8 cellular contexts compared by ENCODE assay signal in genomic region chr11:68460741-68461283, GRCh38. TPM values are rescaled to one million over a fixed set of nuclear protein-coding genes. Genes with fewer than 3 reads are reported as not detected.
DNase-seq lines count a peak whose midpoint lies in the region; ATAC-seq and TF ChIP-seq lines count a peak whose summit lies in the region.

A gene with protein sequence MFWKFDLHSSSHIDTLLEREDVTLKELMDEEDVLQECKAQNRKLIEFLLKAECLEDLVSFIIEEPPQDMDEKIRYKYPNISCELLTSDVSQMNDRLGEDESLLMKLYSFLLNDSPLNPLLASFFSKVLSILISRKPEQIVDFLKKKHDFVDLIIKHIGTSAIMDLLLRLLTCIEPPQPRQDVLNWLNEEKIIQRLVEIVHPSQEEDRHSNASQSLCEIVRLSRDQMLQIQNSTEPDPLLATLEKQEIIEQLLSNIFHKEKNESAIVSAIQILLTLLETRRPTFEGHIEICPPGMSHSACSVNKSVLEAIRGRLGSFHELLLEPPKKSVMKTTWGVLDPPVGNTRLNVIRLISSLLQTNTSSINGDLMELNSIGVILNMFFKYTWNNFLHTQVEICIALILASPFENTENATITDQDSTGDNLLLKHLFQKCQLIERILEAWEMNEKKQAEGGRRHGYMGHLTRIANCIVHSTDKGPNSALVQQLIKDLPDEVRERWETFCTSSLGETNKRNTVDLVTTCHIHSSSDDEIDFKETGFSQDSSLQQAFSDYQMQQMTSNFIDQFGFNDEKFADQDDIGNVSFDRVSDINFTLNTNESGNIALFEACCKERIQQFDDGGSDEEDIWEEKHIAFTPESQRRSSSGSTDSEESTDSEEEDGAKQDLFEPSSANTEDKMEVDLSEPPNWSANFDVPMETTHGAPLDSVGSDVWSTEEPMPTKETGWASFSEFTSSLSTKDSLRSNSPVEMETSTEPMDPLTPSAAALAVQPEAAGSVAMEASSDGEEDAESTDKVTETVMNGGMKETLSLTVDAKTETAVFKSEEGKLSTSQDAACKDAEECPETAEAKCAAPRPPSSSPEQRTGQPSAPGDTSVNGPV (plus strand): TSS chr11:68460752. CDS start chr11:68537665, 76,913 bp downstream.

- H3K4me3 ChIP-seq in brain microvascular endothelial cell (ENCODE audit: low read depth, low read length) (peak within 1 kb of the TSS; percentile 82), kidney epithelial cell (ENCODE audit: low read depth, low read length) (peak within 1 kb of the TSS; percentile 62)

- peak within 1 kb of the TSS; percentile 95 to 99 (median 97) for H3K27ac Mint-ChIP-seq in CD14-positive monocyte
- peak within 1 kb of the TSS; percentile 94 to 100 for H3K27ac Mint-ChIP-seq in stimulated activated naive CD8-positive, alpha-beta T cell treated with anti-CD3 and anti-CD28 coated beads, Interleukin-15, amount 100 ng/mL, for 72 hours

- DNase-seq in CD14-positive monocyte (ENCODE audit: low spot score) (no peak), HT1080 (ENCODE audit: low read depth) (no peak), brain microvascular endothelial cell (no peak), kidney epithelial cell (ENCODE audit: low read depth) (no peak), cerebellar nuclear complex (lab: John Stamatoyannopoulos, UW) (no peak), NCI-H2227 treated with DMSO at 0.1 percent for 48 hours (lab: John Stamatoyannopoulos, UW) (no peak)
- peak in 1 of 2 donors; percentile 21 for DNase-seq in stimulated activated naive CD8-positive, alpha-beta T cell treated with anti-CD3 and anti-CD28 coated beads, Interleukin-15, amount 100 ng/mL, for 72 hours

- H3K27me3 Mint-ChIP-seq in CD14-positive monocyte (ENCODE audit: low read depth in 3 of 3), result peaks cover 0 to 5% (median 0%) of the 10 kb centered on the region in 3 donors
- H3K27me3 Mint-ChIP-seq in stimulated activated naive CD8-positive, alpha-beta T cell treated with anti-CD3 and anti-CD28 coated beads, Interleukin-15, amount 100 ng/mL, for 72 hours, result no peaks in the 10 kb centered on the region

- H3K27me3 ChIP-seq in brain microvascular endothelial cell (replicated peaks) (no peaks in the 10 kb centered on the region), kidney epithelial cell (ENCODE audit: control insufficient read depth, insufficient read depth, low read length) (no peaks in the 10 kb centered on the region)

- H3K4me1 Mint-ChIP-seq in CD14-positive monocyte, result peaks cover 48% of the 10 kb centered on the region
- peaks cover 60% of the 10 kb centered on the region for H3K4me1 Mint-ChIP-seq in stimulated activated naive CD8-positive, alpha-beta T cell treated with anti-CD3 and anti-CD28 coated beads, Interleukin-15, amount 100 ng/mL, for 72 hours

- TF ChIP-seq CTCF in CD14-positive monocyte (IDR thresholded peaks at IDR 0.05), result no peak
- no peak for TF ChIP-seq CTCF in brain microvascular endothelial cell (IDR thresholded peaks at IDR 0.05; ENCODE audit: low read depth, low read length, missing control alignments)
- TF ChIP-seq CTCF in kidney epithelial cell (IDR thresholded peaks at IDR 0.05; ENCODE audit: insufficient read depth, low read length, poor library complexity, severe bottlenecking), result no peak

- intact Hi-C loops in CD14-positive monocyte (cut with micrococcal nuclease), result loop anchor here in 1 of 2 donors (5.0 kb wide), 1 partner anchor 249 kb away; the partner anchor contains the start of gene KMT5B

- H3K27ac ChIP-seq in brain microvascular endothelial cell, result peak within 1 kb of the TSS; percentile 88

- peak within 1 kb of the TSS; percentile 90 to 95 for H3K4me3 Mint-ChIP-seq in CD14-positive monocyte
- H3K4me3 Mint-ChIP-seq in stimulated activated naive CD8-positive, alpha-beta T cell treated with anti-CD3 and anti-CD28 coated beads, Interleukin-15, amount 100 ng/mL, for 72 hours, result peak within 1 kb of the TSS; percentile 90 to 94

- no peaks in the 10 kb centered on the region for H3K9me3 Mint-ChIP-seq in CD14-positive monocyte
- H3K9me3 Mint-ChIP-seq in stimulated activated naive CD8-positive, alpha-beta T cell treated with anti-CD3 and anti-CD28 coated beads, Interleukin-15, amount 100 ng/mL, for 72 hours, result no peaks in the 10 kb centered on the region

- peaks cover 2 to 4% of the 10 kb centered on the region in 2 donors for H3K36me3 Mint-ChIP-seq in CD14-positive monocyte

- peak; percentile 14 for ATAC-seq in GM21360 (IDR thresholded peaks at IDR 0.05; ENCODE audit: unreplicated experiment)
- ATAC-seq in stimulated activated naive CD8-positive, alpha-beta T cell treated with anti-CD3 and anti-CD28 coated beads, Interleukin-15, amount 100 ng/mL, for 72 hours, result peak; percentile 47

- in situ Hi-C loops in brain microvascular endothelial cell (cut with HindIII; ENCODE audit: low pct_ligation_motif_present, low sequenced_read_pairs), result no loop called here

- H3K36me3 ChIP-seq in brain microvascular endothelial cell (replicated peaks) (no peaks in the 10 kb centered on the region), kidney epithelial cell (ENCODE audit: control insufficient read depth, insufficient read depth, low read length) (no peaks in the 10 kb centered on the region)

RNA-seq across cellular contexts. Expression of the gene that starts here (rescaled TPM):
- polyA plus RNA-seq in CD14-positive monocyte, result 10 to 100 TPM; 22.9 to 38.1 TPM
- total RNA-seq in HT1080 (2014; rRNA removed; shearing (Covaris generic)), result 93.6 and 111 TPM in 2 replicates
- polyA plus RNA-seq in HT1080 (2015; cell fraction: cytosol; rRNA removed), result 41.5 and 50.2 TPM in 2 replicates
- polyA plus RNA-seq in HT1080 (2015; cell fraction: nucleus; rRNA removed), result 96.7 and 114 TPM in 2 replicates
- 71.7 and 82.6 TPM in 2 replicates for total RNA-seq in kidney epithelial cell
